Comparison of ENCODE assay signal across 10 cellular contexts in genomic region chr15:78055923-78056713, GRCh38. TPM values are rescaled to one million over a fixed set of nuclear protein-coding genes. Genes with fewer than 3 reads are reported as not detected.
DNase-seq lines count a peak whose midpoint lies in the region; ATAC-seq and TF ChIP-seq lines count a peak whose summit lies in the region.
"Had no signal": no experiment of that assay in that cellular context is flagged by ENCODE, and none has a peak within 500 bp of the region (broad histone marks: within the 10 kb centered on the region; RNA-seq: fewer than 3 reads in every experiment).

No MANE protein-coding gene starts in this region.

- TF ChIP-seq POLR2A in heart left ventricle (IDR thresholded peaks at IDR 0.05), result no peak

- TF ChIP-seq CTCF in VCaP (conservative IDR thresholded peaks at IDR 0.05) (no peak), heart left ventricle (IDR thresholded peaks at IDR 0.05) (no peak)

- intact Hi-C loops in heart left ventricle (cut with DNase I), result loop anchor here in 1 of 10 donors (5.0 kb wide), 1 partner anchor 49 kb away; no protein-coding TSS in a partner anchor

- peaks cover 0 to 21% (median 11%) of the 10 kb centered on the region in 9 donors for H3K36me3 ChIP-seq in heart left ventricle

- peak; percentile 18 for DNase-seq in DMS 273 (lab: John Stamatoyannopoulos, UW; ENCODE audit: unreplicated experiment)
- no peak for DNase-seq in DMS 273 treated with DMSO at 0.1 percent for 48 hours (lab: John Stamatoyannopoulos, UW)
- DNase-seq in heart left ventricle, result peak in 2 of 5 donors; percentile 35 to 58
- peak; percentile 27 for DNase-seq in stimulated activated naive CD8-positive, alpha-beta T cell treated with anti-CD3 and anti-CD28 coated beads, Interleukin-15, Interleukin-2, amounts not matched to agents 100 U/mL and 50 U/mL, for 24 hours
- no peak for DNase-seq in AG08396 (ENCODE audit: low spot score)

- H3K9me3 ChIP-seq in heart left ventricle, result no peaks in the 10 kb centered on the region

- H3K4me3 ChIP-seq in heart left ventricle, result no peak overlapping the region
- H3K4me3 ChIP-seq: lung had no signal

- H3K4me1 ChIP-seq in heart left ventricle, result peaks cover 11 to 97% (median 57%) of the 10 kb centered on the region in 12 donors

- no peaks in the 10 kb centered on the region for H3K27me3 ChIP-seq in heart left ventricle

- H3K27ac ChIP-seq in VCaP, result peak overlapping the region; percentile 75
- H3K27ac ChIP-seq in heart left ventricle, result peak overlapping the region in 8 of 12 donors; percentile 3 to 74 (median 42)
- H3K27ac ChIP-seq: 22Rv1 had no signal

- ATAC-seq in heart left ventricle, result peak; percentile 43 to 59 (median 51)
- ATAC-seq in stimulated activated naive CD8-positive, alpha-beta T cell treated with anti-CD3 and anti-CD28 coated beads, Interleukin-15, Interleukin-2, amounts not matched to agents 100 U/mL and 50 U/mL, for 24 hours, result peak; percentile 58
- no peak for ATAC-seq in HG03342 (IDR thresholded peaks at IDR 0.05; ENCODE audit: unreplicated experiment)
- no peak for ATAC-seq in HG03095 (IDR thresholded peaks at IDR 0.05; ENCODE audit: unreplicated experiment)

- 36 to 47% (median 45%) methylated on average over 2 of the region's 2 CpGs for WGBS in heart left ventricle, 4 donors

RNA-seq across cellular contexts. Expression of gene TBC1D2B, which starts 21.4 kb away (rescaled TPM):
- 10 to 100 TPM in 6 of 9 donors, 1 to 10 TPM in 3; 6.5 to 45.2 (median 10.8) TPM for total RNA-seq in heart left ventricle
- 1 to 10 TPM; 5.1 to 5.9 TPM for polyA plus RNA-seq in heart left ventricle

RNA-seq across cellular contexts. Expression of gene SH2D7, which starts 36.2 kb away (rescaled TPM):
- total RNA-seq in heart left ventricle, result not detected
- not detected for polyA plus RNA-seq in heart left ventricle

Comparison
In these comparisons a context has a peak if more than half of its experiments do, and no peak if none do; other contexts are left out.
1. DNase-seq: peak in DMS 273 (single experiment) and stimulated activated naive CD8-positive, alpha-beta T cell treated with anti-CD3 and anti-CD28 coated beads, Interleukin-15, Interleukin-2, amounts not matched to agents 100 U/mL and 50 U/mL, for 24 hours (single experiment); none in DMS 273 treated with DMSO at 0.1 percent for 48 hours (single experiment) and AG08396 (single experiment).
2. ATAC-seq: peak in heart left ventricle (4 of 4) and stimulated activated naive CD8-positive, alpha-beta T cell treated with anti-CD3 and anti-CD28 coated beads, Interleukin-15, Interleukin-2, amounts not matched to agents 100 U/mL and 50 U/mL, for 24 hours (single experiment); none in HG03342 (single experiment) and HG03095 (single experiment).